11 cellular contexts compared by ENCODE assay signal in the genomic region with DNA sequence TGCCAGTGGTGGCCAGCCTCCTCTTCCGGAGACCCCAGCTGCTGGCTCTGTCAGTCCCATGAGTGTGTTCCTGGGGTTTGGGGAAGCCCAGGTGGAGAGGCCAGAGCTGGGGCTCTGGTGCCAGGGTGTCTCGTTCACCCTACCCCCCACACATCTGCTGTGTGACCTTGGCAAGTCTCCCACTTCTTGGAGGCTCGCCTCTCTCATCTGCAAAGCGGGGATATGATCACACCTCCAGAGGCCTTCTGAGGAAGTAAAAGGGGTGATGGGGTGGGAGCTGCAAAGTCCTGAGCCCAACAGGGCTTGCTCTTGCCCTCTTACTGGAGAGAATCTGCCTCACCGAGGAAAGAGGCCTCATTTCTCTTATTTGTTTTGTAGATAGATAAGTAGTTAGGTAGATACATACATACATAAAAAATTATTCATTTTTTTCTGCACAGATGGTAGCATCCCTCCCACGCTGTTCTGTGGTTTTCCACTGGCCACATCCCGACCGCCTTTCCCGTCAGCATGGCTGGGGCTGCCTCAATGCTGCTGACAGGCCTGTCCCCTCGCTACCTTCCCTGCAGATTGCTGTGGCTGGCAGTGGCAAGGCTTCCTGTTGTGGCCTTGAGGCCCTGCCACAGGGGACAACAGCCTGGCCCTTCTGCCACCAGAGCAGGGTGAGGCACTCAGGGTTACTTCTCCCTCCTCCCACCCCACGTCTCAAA. TPM values are rescaled to one million over a fixed set of nuclear protein-coding genes. Genes with fewer than 3 reads are reported as not detected.
DNase-seq lines count a peak whose midpoint lies in the region; ATAC-seq, FAIRE-seq and TF ChIP-seq lines count a peak whose summit lies in the region.
"Had no signal": no experiment of that assay in that cellular context is flagged by ENCODE, and none has a peak within 500 bp of the region (broad histone marks: within the 10 kb centered on the region; RNA-seq: fewer than 3 reads in every experiment).

No MANE protein-coding gene starts in this region.

- H3K4me3 Mint-ChIP-seq in endothelial cell (ENCODE audit: unreplicated experiment) = no peak overlapping the region
- H3K4me3 Mint-ChIP-seq: neural crest cell had no signal

- no peak overlapping the region for H3K27ac ChIP-seq in suprapubic skin
- no peak overlapping the region for H3K27ac ChIP-seq in aorta (ENCODE audit: low read depth in 1 of 2, low read length in 2 of 2)

- H3K36me3 ChIP-seq in suprapubic skin (no peaks in the 10 kb centered on the region), aorta (ENCODE audit: control insufficient read depth in 1 of 2, insufficient read depth in 2 of 2, low read length in 1 of 2) (no peaks in the 10 kb centered on the region)

- peak; percentile 80 for FAIRE-seq in HTR-8/SVneo (lab: Jason Lieb, UNC)

- TF ChIP-seq EP300 in suprapubic skin (IDR thresholded peaks at IDR 0.05) = no peak

- intact Hi-C loops in aorta (cut with DNase I) = no loop called here

- WGBS in suprapubic skin = 66% methylated on average over 9 of the region's 11 CpGs
- WGBS in aorta, 2 donors = 91 to 95% methylated on average over 10 to 11 of the region's 11 CpGs

- H3K9me3 Mint-ChIP-seq in endothelial cell (ENCODE audit: unreplicated experiment) = no peaks in the 10 kb centered on the region
- H3K9me3 Mint-ChIP-seq: neural crest cell had no signal

- H3K27me3 Mint-ChIP-seq in endothelial cell (ENCODE audit: unreplicated experiment) = peaks cover 10% of the 10 kb centered on the region

- peaks cover 4% of the 10 kb centered on the region for H3K4me1 Mint-ChIP-seq in endothelial cell (ENCODE audit: unreplicated experiment)

- H3K27ac Mint-ChIP-seq in endothelial cell (ENCODE audit: unreplicated experiment) = no peak overlapping the region

- H3K27me3 ChIP-seq in suprapubic skin (peaks cover 2% of the 10 kb centered on the region), aorta (ENCODE audit: control insufficient read depth in 1 of 2, insufficient read depth in 2 of 2, low read length in 1 of 2) (no peaks in the 10 kb centered on the region)

- no peak overlapping the region for H3K4me3 ChIP-seq in suprapubic skin
- no peak overlapping the region for H3K4me3 ChIP-seq in aorta (ENCODE audit: low read length in 2 of 2)

- no peak for TF ChIP-seq POLR2A in suprapubic skin (IDR thresholded peaks at IDR 0.05)

- peaks cover 5% of the 10 kb centered on the region for H3K36me3 Mint-ChIP-seq in endothelial cell (ENCODE audit: low read depth, unreplicated experiment)

- TF ChIP-seq CTCF in endothelial cell (IDR thresholded peaks at IDR 0.05; ENCODE audit: unreplicated experiment) = no peak
- TF ChIP-seq CTCF in suprapubic skin (IDR thresholded peaks at IDR 0.05) = no peak
- TF ChIP-seq CTCF in GM13977 (IDR thresholded peaks at IDR 0.05; ENCODE audit: extremely low read depth, insufficient read depth, missing control alignments) = no peak

- in situ Hi-C loops in GM13977 (cut with MboI; ENCODE audit: low pct_unique_long_range_greater_than_20kb, low sequenced_read_pairs, unreplicated experiment) = no loop called here

- no peak for ATAC-seq in aorta (ENCODE audit: low FRiP score)

- DNase-seq in HTR-8/SVneo (ENCODE audit: insufficient read length, low spot score) = no peak
- peak; percentile 51 for DNase-seq in T-helper 22 cell (ENCODE audit: low read depth)
- peak; percentile 81 for DNase-seq in amniotic epithelial cell (ENCODE audit: low read depth)
- DNase-seq in stimulated activated CD4-positive, alpha-beta T cell treated with anti-CD3 and anti-CD28 coated beads, Interleukin-4, amount 100 ng/mL, for 48 hours (ENCODE audit: low read depth in 2 of 2) = peak; percentile 39 to 50
- DNase-seq in endothelial cell (ENCODE audit: low spot score) = no peak
- no peak for DNase-seq in suprapubic skin (ENCODE audit: low spot score in 2 of 2)
- DNase-seq in aorta = no peak
- no peak for DNase-seq in GM13977 (ENCODE audit: low spot score)
- DNase-seq: erythroblast had no signal

- no peaks in the 10 kb centered on the region for H3K9me3 ChIP-seq in suprapubic skin
- no peaks in the 10 kb centered on the region for H3K9me3 ChIP-seq in aorta (ENCODE audit: control insufficient read depth, low read length)

- H3K4me1 ChIP-seq in suprapubic skin = peaks cover 13% of the 10 kb centered on the region
- H3K4me1 ChIP-seq in aorta (ENCODE audit: control insufficient read depth in 1 of 2, insufficient read depth in 2 of 2, low read length in 2 of 2) = no peaks in the 10 kb centered on the region

RNA-seq across cellular contexts. Expression of gene MYO7A, which starts 23.9 kb away (rescaled TPM):
- 18.3 TPM for total RNA-seq in endothelial cell (ENCODE audit: unreplicated experiment)
- 1 to 10 TPM in 3 of 4 donors, under 1 TPM in 1; 0.34 to 2.4 (median 2.0) TPM for total RNA-seq in suprapubic skin
- 10 to 100 TPM; 11.6 to 27.9 TPM for total RNA-seq in aorta
- polyA plus RNA-seq in aorta = 1 to 10 TPM; 1.9 to 2.1 TPM

RNA-seq across cellular contexts. Expression of gene OMP, which starts 49.3 kb away (rescaled TPM):
- total RNA-seq in endothelial cell (ENCODE audit: unreplicated experiment) (not detected), suprapubic skin (1 to 10 TPM in 1 of 4 donors, not detected in 3; 9.6 TPM), aorta (1 to 10 TPM in 1 of 2 donors, not detected in 1; 2.1 TPM)
- polyA plus RNA-seq in aorta = not detected
- total RNA-seq: neural crest cell, SK-MEL-5 had no signal

Comparison
In these comparisons a context has a peak if more than half of its experiments do, and no peak if none do; other contexts are left out.
1. DNase-seq: peak in T-helper 22 cell (single experiment), amniotic epithelial cell (single experiment) and stimulated activated CD4-positive, alpha-beta T cell treated with anti-CD3 and anti-CD28 coated beads, Interleukin-4, amount 100 ng/mL, for 48 hours (2 of 2); none in HTR-8/SVneo (single experiment), endothelial cell (single experiment), suprapubic skin (0 of 2), aorta (0 of 2) and GM13977 (single experiment).